ENCODE assay signal across 18 cellular contexts in genomic region chr10:6135589-6136168, GRCh38. TPM values are rescaled to one million over a fixed set of nuclear protein-coding genes. Genes with fewer than 3 reads are reported as not detected.
A peak's percentile ranks its signal among the peaks of the same experiment; 100 is the strongest.
DNase-seq lines count a peak whose midpoint lies in the region; ATAC-seq and TF ChIP-seq lines count a peak whose summit lies in the region.
"Had no signal": no experiment of that assay in that cellular context is flagged by ENCODE, and none has a peak within 500 bp of the region (broad histone marks: within the 10 kb centered on the region; RNA-seq: fewer than 3 reads in every experiment).

No MANE protein-coding gene starts in this region.

- no peak overlapping the region for H3K4me2 ChIP-seq in IMR-90 (ENCODE audit: low read depth, low read length)
- H3K4me2 ChIP-seq in smooth muscle cell, result no peak overlapping the region
- H3K4me2 ChIP-seq in PC-9, result no peak overlapping the region

- DNase-seq in activated T-cell treated with anti-CD3 and anti-CD28 coated beads, Interleukin-2, amount 50 U/mL, for 72 hours, result no peak
- DNase-seq in activated T-cell treated with anti-CD3 and anti-CD28 coated beads, Interleukin-2, amount 50 U/mL, for 1 hour, result no peak
- DNase-seq in IMR-90 (no peak), smooth muscle cell (lab: John Stamatoyannopoulos, UW; ENCODE audit: unreplicated experiment) (no peak), PC-9 (no peak), islet precursor cell (no peak), BE2C (no peak)
- no peak for DNase-seq in activated naive CD8-positive, alpha-beta T cell treated with anti-CD3 and anti-CD28 coated beads, Interleukin-2, amount 50 U/mL, for 24 hours
- DNase-seq: anterior cingulate cortex; DMS53; NCI-H1436 treated with DMSO at 0.1 percent for 48 hours; NCI-H524; stimulated activated naive B cell treated with anti-CD40 and anti-IgM and Interleukin-4, amounts not matched to agents 10 μg/mL and 1 μg/mL and 100 μg/mL, for 72 hours; thyroid gland had no signal

- H3K56ac ChIP-seq in IMR-90 (ENCODE audit: extremely low read depth, insufficient read depth, low read length), result no peak overlapping the region

- H4K8ac ChIP-seq in IMR-90 (ENCODE audit: low read depth in 2 of 2, low read length in 2 of 2), result peak overlapping the region in 1 of 2 experiments; percentile 41; a peak in 3 of 4 replicates

- no peaks in the 10 kb centered on the region for H3K36me3 Mint-ChIP-seq in activated T-cell treated with anti-CD3 and anti-CD28 coated beads, Interleukin-2, amount 50 U/mL, for 72 hours (ENCODE audit: insufficient read depth in 2 of 2)
- H3K36me3 Mint-ChIP-seq in activated naive CD8-positive, alpha-beta T cell treated with anti-CD3 and anti-CD28 coated beads, Interleukin-2, amount 50 U/mL, for 24 hours (ENCODE audit: low read depth), result no peaks in the 10 kb centered on the region
- H3K36me3 Mint-ChIP-seq: stimulated activated naive B cell treated with anti-CD40 and anti-IgM and Interleukin-4, amounts not matched to agents 10 μg/mL and 1 μg/mL and 100 μg/mL, for 72 hours had no signal

- ATAC-seq in activated T-cell treated with anti-CD3 and anti-CD28 coated beads, Interleukin-2, amount 50 U/mL, for 72 hours (replicated peaks in 1 of 2), result no peak
- ATAC-seq in IMR-90 (ENCODE audit: low read depth), result no peak
- ATAC-seq in activated naive CD8-positive, alpha-beta T cell treated with anti-CD3 and anti-CD28 coated beads, Interleukin-2, amount 50 U/mL, for 24 hours, result no peak
- ATAC-seq: sciatic nerve had no signal

- H2AK9ac ChIP-seq in IMR-90 (replicated peaks; ENCODE audit: low read depth, low read length, poor library complexity), result peak overlapping the region; percentile 38

- H3K9me3 ChIP-seq in IMR-90 (ENCODE audit: control insufficient read depth, insufficient read depth, low read length), result no peaks in the 10 kb centered on the region
- H3K9me3 ChIP-seq in smooth muscle cell (replicated peaks; ENCODE audit: low read depth), result no peaks in the 10 kb centered on the region
- H3K9me3 ChIP-seq in PC-9 (ENCODE audit: insufficient read depth, low read depth), result no peaks in the 10 kb centered on the region
- no peaks in the 10 kb centered on the region for H3K9me3 ChIP-seq in BE2C
- H3K9me3 ChIP-seq: MG63, thyroid gland had no signal

- CTCF ChIA-PET in IMR-90 (lab: Yijun Ruan, JAX), result interaction anchor here (0.6 to 1.6 kb wide), 4 partner anchors 24 to 858 kb away, joined by 3 to 5 read pairs (median 4); partner anchors contain the start of gene PFKFB3
- CTCF ChIA-PET in PC-9 (lab: Charles Lee), result interaction anchor here (0.7 kb wide), 1 partner anchor 144 kb away, joined by 3 read pairs; no protein-coding TSS in a partner anchor

- H3K79me1 ChIP-seq in IMR-90 (ENCODE audit: low read depth in 1 of 2, low read length in 2 of 2), result no peaks in the 10 kb centered on the region; a peak in 1 of 4 replicates

- peak overlapping the region; percentile 61 for H2BK20ac ChIP-seq in IMR-90 (ENCODE audit: low read depth, low read length)

- H4K5ac ChIP-seq in IMR-90 (ENCODE audit: low read depth, low read length), result peak overlapping the region; percentile 3; the same call in 1 of the 2 replicates

- peak overlapping the region; percentile 81 to 87 for H3K4me3 Mint-ChIP-seq in activated T-cell treated with anti-CD3 and anti-CD28 coated beads, Interleukin-2, amount 50 U/mL, for 72 hours
- H3K4me3 Mint-ChIP-seq in activated naive CD8-positive, alpha-beta T cell treated with anti-CD3 and anti-CD28 coated beads, Interleukin-2, amount 50 U/mL, for 24 hours, result peak overlapping the region; percentile 60

- peak overlapping the region; percentile 62 for H2BK5ac ChIP-seq in IMR-90 (ENCODE audit: low read depth, low read length, poor library complexity, severe bottlenecking)

- no peak for TF ChIP-seq POLR2A in IMR-90 (IDR thresholded peaks at IDR 0.05; ENCODE audit: low read depth, low read length)

- H3K27ac ChIP-seq in IMR-90 (ENCODE audit: insufficient read depth, low read length) (no peak overlapping the region; the same call in 1 of the 2 replicates), smooth muscle cell (ENCODE audit: low read depth) (peak overlapping the region; percentile 3), PC-9 (no peak overlapping the region)
- H3K27ac ChIP-seq: dorsolateral prefrontal cortex, HL-60, thyroid gland had no signal

- H3K4me1 ChIP-seq in IMR-90 (ENCODE audit: control insufficient read depth, insufficient read depth, low read length) (peaks cover 14% of the 10 kb centered on the region), smooth muscle cell (ENCODE audit: low read depth) (peaks cover 9% of the 10 kb centered on the region), PC-9 (replicated peaks; ENCODE audit: insufficient read depth) (0 out of 2 replicates have a peak, but pooled peaks cover under 1% of the 10 kb centered on the region), BE2C (no peaks in the 10 kb centered on the region)
- H3K4me1 ChIP-seq: thyroid gland had no signal

- no peak overlapping the region for H2AFZ ChIP-seq in IMR-90 (replicated peaks; ENCODE audit: low read length, poor library complexity)
- H2AFZ ChIP-seq in smooth muscle cell (ENCODE audit: low read depth), result no peak overlapping the region
- no peak overlapping the region for H2AFZ ChIP-seq in PC-9

- no TSS peak for BruUV-seq in IMR-90 (replicated peaks; lab: Mats Ljungman, UMichigan)
- BruUV-seq in PC-9 (replicated peaks; lab: Mats Ljungman, UMichigan), result no TSS peak

- intact Hi-C loops in IMR-90 (cut with micrococcal nuclease) (no loop called here), PC-9 (cut with micrococcal nuclease; ENCODE audit: unreplicated experiment) (no loop called here)

- H3K36me3 ChIP-seq in IMR-90 (ENCODE audit: control insufficient read depth, insufficient read depth, low read length), result no peaks in the 10 kb centered on the region
- no peaks in the 10 kb centered on the region for H3K36me3 ChIP-seq in smooth muscle cell (ENCODE audit: low read depth)
- no peaks in the 10 kb centered on the region for H3K36me3 ChIP-seq in PC-9 (ENCODE audit: low read depth)
- no peaks in the 10 kb centered on the region for H3K36me3 ChIP-seq in BE2C
- H3K36me3 ChIP-seq: MG63, thyroid gland had no signal

- H3K27ac Mint-ChIP-seq in activated T-cell treated with anti-CD3 and anti-CD28 coated beads, Interleukin-2, amount 50 U/mL, for 72 hours, result peak overlapping the region; percentile 88
- peak overlapping the region; percentile 94 for H3K27ac Mint-ChIP-seq in activated naive CD8-positive, alpha-beta T cell treated with anti-CD3 and anti-CD28 coated beads, Interleukin-2, amount 50 U/mL, for 24 hours

- H2BK120ac ChIP-seq in IMR-90 (ENCODE audit: low read depth, low read length), result peak overlapping the region; percentile 66

- in situ Hi-C loops in IMR-90 (cut with MboI; ENCODE audit: low sequenced_read_pairs), result loop anchor here (25.0 kb wide), 1 partner anchor 627 kb away; no protein-coding TSS in a partner anchor

- H3K23ac ChIP-seq in IMR-90 (ENCODE audit: low read depth, low read length), result no peak overlapping the region

- H2BK15ac ChIP-seq in IMR-90 (ENCODE audit: low read depth, low read length), result peak overlapping the region; percentile 46; the same call in 1 of the 3 replicates

- peak overlapping the region; percentile 56; the same call in 1 of the 2 replicates for H3K14ac ChIP-seq in IMR-90 (replicated peaks; ENCODE audit: low read depth, low read length)

- peak overlapping the region; percentile 21; the same call in 1 of the 2 replicates for H3K18ac ChIP-seq in IMR-90 (ENCODE audit: low read depth, low read length)

- H3K9me2 ChIP-seq in PC-9 (ENCODE audit: insufficient read depth), result no peaks in the 10 kb centered on the region

- POLR2A ChIA-PET in IMR-90 (lab: Charles Lee; ENCODE audit: unreplicated experiment) (no interaction called here), PC-9 (lab: Charles Lee; ENCODE audit: unreplicated experiment) (interaction anchor here (0.6 to 0.7 kb wide), 2 partner anchors 28 to 59 kb away, joined by 3 read pairs; no protein-coding TSS in a partner anchor)

- H3K27me3 ChIP-seq in IMR-90 (ENCODE audit: control insufficient read depth, insufficient read depth, low read length), result no peaks in the 10 kb centered on the region
- no peaks in the 10 kb centered on the region for H3K27me3 ChIP-seq in smooth muscle cell (ENCODE audit: low read depth)
- no peaks in the 10 kb centered on the region; the same call in 1 of the 2 replicates for H3K27me3 ChIP-seq in PC-9 (ENCODE audit: insufficient read depth, low read depth)
- peaks cover 7% of the 10 kb centered on the region for H3K27me3 ChIP-seq in BE2C
- H3K27me3 ChIP-seq: dorsolateral prefrontal cortex, MG63, thyroid gland had no signal

- H4K20me1 ChIP-seq in IMR-90 (ENCODE audit: insufficient read depth, low read length) (no peaks in the 10 kb centered on the region), smooth muscle cell (ENCODE audit: low read depth) (no peaks in the 10 kb centered on the region), PC-9 (ENCODE audit: insufficient read depth) (no peaks in the 10 kb centered on the region)

- H4K91ac ChIP-seq in IMR-90 (ENCODE audit: insufficient read depth, low read depth, low read length), result peak overlapping the region; percentile 43

- WGBS in IMR-90 (ENCODE audit: extremely low coverage in 2 of 2, insufficient read length in 1 of 2), 2 experiments, result no CpG with 5 or more reads among the region's 8 CpGs
- WGBS in smooth muscle cell (ENCODE audit: low lambda C conversion rate), result 97% methylated on average over 8 of the region's 8 CpGs

- H2AK5ac ChIP-seq in IMR-90 (ENCODE audit: low read depth, low read length), result peak overlapping the region; percentile 52

- peaks cover 1% of the 10 kb centered on the region for H3F3A ChIP-seq in smooth muscle cell (ENCODE audit: low read depth)
- H3F3A ChIP-seq in PC-9 (ENCODE audit: insufficient read depth, low read depth), result no peaks in the 10 kb centered on the region

- H3K4me1 Mint-ChIP-seq in activated T-cell treated with anti-CD3 and anti-CD28 coated beads, Interleukin-2, amount 50 U/mL, for 72 hours (ENCODE audit: low read depth), result peaks cover 70% of the 10 kb centered on the region
- H3K4me1 Mint-ChIP-seq in activated naive CD8-positive, alpha-beta T cell treated with anti-CD3 and anti-CD28 coated beads, Interleukin-2, amount 50 U/mL, for 24 hours, result peaks cover 61% of the 10 kb centered on the region

- H3K9me1 ChIP-seq in IMR-90 (ENCODE audit: insufficient read depth, low read length), result peaks cover 5% of the 10 kb centered on the region

- H3K9ac ChIP-seq in IMR-90 (ENCODE audit: low read depth, low read length), result no peak overlapping the region
- H3K9ac ChIP-seq in smooth muscle cell (ENCODE audit: low read depth), result no peak overlapping the region

- H3K9me3 Mint-ChIP-seq in activated T-cell treated with anti-CD3 and anti-CD28 coated beads, Interleukin-2, amount 50 U/mL, for 72 hours, result no peaks in the 10 kb centered on the region
- no peaks in the 10 kb centered on the region for H3K9me3 Mint-ChIP-seq in activated naive CD8-positive, alpha-beta T cell treated with anti-CD3 and anti-CD28 coated beads, Interleukin-2, amount 50 U/mL, for 24 hours
- H3K9me3 Mint-ChIP-seq: stimulated activated naive B cell treated with anti-CD40 and anti-IgM and Interleukin-4, amounts not matched to agents 10 μg/mL and 1 μg/mL and 100 μg/mL, for 72 hours had no signal

- H3K4ac ChIP-seq in IMR-90 (ENCODE audit: low read depth, low read length), result peak overlapping the region; percentile 65

- H3K4me3 ChIP-seq in IMR-90 (ENCODE audit: insufficient read depth, low read depth, low read length) (no peak overlapping the region), smooth muscle cell (no peak overlapping the region), PC-9 (no peak overlapping the region), BE2C (ENCODE audit: low read depth, low read length) (no peak overlapping the region)
- H3K4me3 ChIP-seq: dorsolateral prefrontal cortex, thyroid gland had no signal

- TF ChIP-seq CTCF in IMR-90 (conservative IDR thresholded peaks at IDR 0.05; ENCODE audit: low read depth, low read length), result no peak
- TF ChIP-seq CTCF in smooth muscle cell (IDR thresholded peaks at IDR 0.05; ENCODE audit: borderline replicate concordance, insufficient read depth, poor library complexity, severe bottlenecking), result no peak
- TF ChIP-seq CTCF in PC-9 (conservative IDR thresholded peaks at IDR 0.05), result no peak
- TF ChIP-seq CTCF in BE2C (IDR thresholded peaks at IDR 0.05; ENCODE audit: low read depth, low read length), result no peak

- H3K27me3 Mint-ChIP-seq in activated T-cell treated with anti-CD3 and anti-CD28 coated beads, Interleukin-2, amount 50 U/mL, for 72 hours (ENCODE audit: low read depth), result peaks cover 18% of the 10 kb centered on the region
- peaks cover 8% of the 10 kb centered on the region for H3K27me3 Mint-ChIP-seq in activated naive CD8-positive, alpha-beta T cell treated with anti-CD3 and anti-CD28 coated beads, Interleukin-2, amount 50 U/mL, for 24 hours

- no peaks in the 10 kb centered on the region for H3K79me2 ChIP-seq in smooth muscle cell (ENCODE audit: low read depth)
- H3K79me2 ChIP-seq in PC-9 (ENCODE audit: low read depth), result no peaks in the 10 kb centered on the region

- dilution Hi-C loops in IMR-90 (cut with HindIII; ENCODE audit: low sequenced_read_pairs, unreplicated experiment), result no loop called here

- TF ChIP-seq RAD21 in IMR-90 (IDR thresholded peaks at IDR 0.05; ENCODE audit: low read length), result no peak

RNA-seq across cellular contexts. Expression of gene RBM17, which starts 46.8 kb away (rescaled TPM):
- 100 to 1,000 TPM; 156 to 200 TPM for total RNA-seq in activated T-cell treated with anti-CD3 and anti-CD28 coated beads, Interleukin-2, amount 50 U/mL, for 72 hours
- total RNA-seq in IMR-90 (2012; rRNA removed) (24.6 and 35.6 TPM in 2 replicates), smooth muscle cell (20.0 and 37.0 TPM in 2 replicates), PC-9 (2021) (98.2 and 131 TPM in 2 replicates)
- polyA plus RNA-seq in IMR-90 (2012; rRNA removed) (42.9 and 56.7 TPM in 2 replicates), smooth muscle cell (68.3 and 81.2 TPM in 2 replicates)
- polyA plus RNA-seq in IMR-90 (2012; cell fraction: cytosol; rRNA removed), result 9.1 and 9.6 TPM in 2 replicates
- 38.8 and 95.6 TPM in 2 replicates for polyA plus RNA-seq in IMR-90 (2012; cell fraction: nucleus; rRNA removed; ENCODE audit: low replicate concordance)
- polyA plus RNA-seq in BE2C (2012; ENCODE audit: insufficient read depth, insufficient read length, low read depth), result 128 TPM
